Comparison of ENCODE assay signal across 34 cellular contexts in genomic region chr3:116757310-116757709, GRCh38. TPM values are rescaled to one million over a fixed set of nuclear protein-coding genes. Genes with fewer than 3 reads are reported as not detected.
"Had no signal": no experiment of that assay in that cellular context is flagged by ENCODE, and none has a peak within 500 bp of the region (broad histone marks: within the 10 kb centered on the region; RNA-seq: fewer than 3 reads in every experiment).

No MANE protein-coding gene starts in this region.

- FAIRE-seq: kidney had no signal

- H3K36me3 ChIP-seq: gastroesophageal sphincter, heart left ventricle, ovary, suprapubic skin, transverse colon, upper lobe of right lung, uterus had no signal

- H3K4me3 Mint-ChIP-seq: memory B cell; natural killer cell; stimulated activated naive CD8-positive, alpha-beta T cell treated with anti-CD3 and anti-CD28 coated beads, Interleukin-15, amount 100 ng/mL, for 72 hours had no signal

- H3K36me3 Mint-ChIP-seq: memory B cell, natural killer cell had no signal

- H2AFZ ChIP-seq: hepatocyte had no signal

- H3K27ac Mint-ChIP-seq: memory B cell; natural killer cell; stimulated activated naive CD8-positive, alpha-beta T cell treated with anti-CD3 and anti-CD28 coated beads, Interleukin-15, amount 100 ng/mL, for 72 hours had no signal

- H3K27me3 Mint-ChIP-seq: stimulated activated naive CD8-positive, alpha-beta T cell treated with anti-CD3 and anti-CD28 coated beads, Interleukin-15, amount 100 ng/mL, for 72 hours had no signal

- H3K9me3 Mint-ChIP-seq: memory B cell had no signal

- ATAC-seq: esophagus mucosa; gastroesophageal sphincter; natural killer cell; stimulated activated naive CD8-positive, alpha-beta T cell treated with anti-CD3 and anti-CD28 coated beads, Interleukin-15, amount 100 ng/mL, for 72 hours; upper lobe of right lung had no signal

- H3K9me3 ChIP-seq: gastroesophageal sphincter, heart left ventricle, ovary, psoas muscle, suprapubic skin, transverse colon, upper lobe of right lung, uterus had no signal

- H3K27ac ChIP-seq: epithelial cell of prostate, gastroesophageal sphincter, heart left ventricle, hepatocyte, ovary, psoas muscle, suprapubic skin, transverse colon, upper lobe of right lung, uterus had no signal

- H3K4me1 Mint-ChIP-seq: natural killer cell; stimulated activated naive CD8-positive, alpha-beta T cell treated with anti-CD3 and anti-CD28 coated beads, Interleukin-15, amount 100 ng/mL, for 72 hours had no signal

- H3K4me1 ChIP-seq: gastroesophageal sphincter, psoas muscle, transverse colon, upper lobe of right lung, uterus had no signal

- H3K79me2 ChIP-seq: hepatocyte had no signal

- DNase-seq: cortex of kidney; effector CD4-positive, alpha-beta T cell; foreskin fibroblast; heart left ventricle; kidney; natural killer cell; occipital lobe; ovary; posterior cingulate gyrus; psoas muscle; stimulated activated CD4-positive, alpha-beta T cell treated with anti-CD3 and anti-CD28 coated beads, Interleukin-12 subunit alpha, Interleukin-12 subunit beta, amount 100 ng/mL, for 4 hours; stimulated activated CD4-positive, alpha-beta T cell treated with anti-CD3 and anti-CD28 coated beads, Interleukin-1b, Interleukin-23, amount 100 ng/mL, for 48 hours; stimulated activated CD4-positive, alpha-beta T cell treated with anti-CD3 and anti-CD28 coated beads, Interleukin-4, amount 100 ng/mL, for 1 hour; stimulated activated CD8-positive, alpha-beta memory T cell treated with anti-CD3 and anti-CD28 coated beads, Interleukin-4, amount 100 ng/mL, for 48 hours; stimulated activated naive CD4-positive, alpha-beta T cell; stimulated activated naive CD8-positive, alpha-beta T cell treated with anti-CD3 and anti-CD28 coated beads, Interleukin-15, amount 100 ng/mL, for 72 hours; transverse colon; upper lobe of right lung; uterus had no signal

- H3K4me3 ChIP-seq: gastroesophageal sphincter, heart left ventricle, hepatocyte, lung, ovary, psoas muscle, smooth muscle cell, suprapubic skin, transverse colon, upper lobe of right lung, uterus had no signal

- H3K27me3 ChIP-seq: gastroesophageal sphincter, hepatocyte, ovary, upper lobe of right lung, uterus had no signal

RNA-seq across cellular contexts. Expression of gene TUSC7, which starts 47.7 kb away (rescaled TPM):
- total RNA-seq: dermis microvascular lymphatic vessel endothelial cell, esophagus mucosa, gastroesophageal sphincter, heart left ventricle, hepatocyte, kidney, left lobe of liver, liver, lung, mononuclear cell, natural killer cell, occipital lobe, ovary, psoas muscle, sciatic nerve, smooth muscle cell, suprapubic skin, transverse colon, upper lobe of right lung, uterus had no signal
- polyA plus RNA-seq: heart left ventricle, liver, lung, neural cell, ovary, psoas muscle, thymus had no signal
